2 cellular contexts compared by ENCODE assay signal in the genomic region with DNA sequence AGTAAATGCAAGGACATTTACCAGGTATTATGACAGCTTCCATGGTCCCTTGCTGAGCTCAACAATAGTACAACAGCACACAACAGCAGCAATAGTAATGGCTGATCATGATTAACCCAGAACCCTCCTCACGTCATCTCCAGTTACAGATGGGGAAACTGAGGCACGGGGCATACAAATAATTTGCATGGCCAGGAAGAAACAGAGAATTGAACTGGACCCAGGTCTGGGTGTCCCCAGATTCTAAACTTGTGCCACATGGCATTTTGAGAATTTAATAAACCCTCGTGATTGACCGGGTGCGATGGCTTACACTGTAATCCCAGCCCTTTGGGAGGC.
TF ChIP-seq lines count a peak whose summit lies in the region.

No MANE protein-coding gene starts in this region.

TF ChIP-seq in SK-N-SH, 30 proteins besides CTCF, POLR2A, EP300 and RAD21 (continued from another document):
- TF ChIP-seq, protein P1, sequence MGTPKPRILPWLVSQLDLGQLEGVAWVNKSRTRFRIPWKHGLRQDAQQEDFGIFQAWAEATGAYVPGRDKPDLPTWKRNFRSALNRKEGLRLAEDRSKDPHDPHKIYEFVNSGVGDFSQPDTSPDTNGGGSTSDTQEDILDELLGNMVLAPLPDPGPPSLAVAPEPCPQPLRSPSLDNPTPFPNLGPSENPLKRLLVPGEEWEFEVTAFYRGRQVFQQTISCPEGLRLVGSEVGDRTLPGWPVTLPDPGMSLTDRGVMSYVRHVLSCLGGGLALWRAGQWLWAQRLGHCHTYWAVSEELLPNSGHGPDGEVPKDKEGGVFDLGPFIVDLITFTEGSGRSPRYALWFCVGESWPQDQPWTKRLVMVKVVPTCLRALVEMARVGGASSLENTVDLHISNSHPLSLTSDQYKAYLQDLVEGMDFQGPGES (IDR thresholded peaks at IDR 0.05; ENCODE audit: low read depth, low read length): no peak
TF ChIP-seq in SK-N-SH: peak in this region for 0.

TF ChIP-seq in SK-N-SH treated with all-trans-retinoic acid at 6 μM for 48 hours, 23 proteins besides CTCF, POLR2A, EP300 and RAD21 (continued from another document):
- TF ChIP-seq, protein P2, sequence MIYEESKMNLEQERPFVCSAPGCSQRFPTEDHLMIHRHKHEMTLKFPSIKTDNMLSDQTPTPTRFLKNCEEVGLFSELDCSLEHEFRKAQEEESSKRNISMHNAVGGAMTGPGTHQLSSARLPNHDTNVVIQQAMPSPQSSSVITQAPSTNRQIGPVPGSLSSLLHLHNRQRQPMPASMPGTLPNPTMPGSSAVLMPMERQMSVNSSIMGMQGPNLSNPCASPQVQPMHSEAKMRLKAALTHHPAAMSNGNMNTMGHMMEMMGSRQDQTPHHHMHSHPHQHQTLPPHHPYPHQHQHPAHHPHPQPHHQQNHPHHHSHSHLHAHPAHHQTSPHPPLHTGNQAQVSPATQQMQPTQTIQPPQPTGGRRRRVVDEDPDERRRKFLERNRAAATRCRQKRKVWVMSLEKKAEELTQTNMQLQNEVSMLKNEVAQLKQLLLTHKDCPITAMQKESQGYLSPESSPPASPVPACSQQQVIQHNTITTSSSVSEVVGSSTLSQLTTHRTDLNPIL (CRISPR knock-in tag; IDR thresholded peaks at IDR 0.05; ENCODE audit: low read depth): no peak
- TF ChIP-seq, protein P3, sequence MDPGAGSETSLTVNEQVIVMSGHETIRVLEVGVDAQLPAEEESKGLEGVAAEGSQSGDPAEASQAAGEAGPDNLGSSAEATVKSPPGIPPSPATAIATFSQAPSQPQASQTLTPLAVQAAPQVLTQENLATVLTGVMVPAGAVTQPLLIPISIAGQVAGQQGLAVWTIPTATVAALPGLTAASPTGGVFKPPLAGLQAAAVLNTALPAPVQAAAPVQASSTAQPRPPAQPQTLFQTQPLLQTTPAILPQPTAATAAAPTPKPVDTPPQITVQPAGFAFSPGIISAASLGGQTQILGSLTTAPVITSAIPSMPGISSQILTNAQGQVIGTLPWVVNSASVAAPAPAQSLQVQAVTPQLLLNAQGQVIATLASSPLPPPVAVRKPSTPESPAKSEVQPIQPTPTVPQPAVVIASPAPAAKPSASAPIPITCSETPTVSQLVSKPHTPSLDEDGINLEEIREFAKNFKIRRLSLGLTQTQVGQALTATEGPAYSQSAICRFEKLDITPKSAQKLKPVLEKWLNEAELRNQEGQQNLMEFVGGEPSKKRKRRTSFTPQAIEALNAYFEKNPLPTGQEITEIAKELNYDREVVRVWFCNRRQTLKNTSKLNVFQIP (CRISPR knock-in tag; IDR thresholded peaks at IDR 0.05; ENCODE audit: borderline replicate concordance, low read depth): no peak
- TF ChIP-seq TOX (CRISPR knock-in tag; IDR thresholded peaks at IDR 0.05; ENCODE audit: borderline replicate concordance) (no peak), GLIS3 (CRISPR knock-in tag; IDR thresholded peaks at IDR 0.05) (no peak), CSDC2 (CRISPR knock-in tag; IDR thresholded peaks at IDR 0.05) (no peak), ESRRG (CRISPR knock-in tag; IDR thresholded peaks at IDR 0.05) (no peak), OSR1 (CRISPR knock-in tag; IDR thresholded peaks at IDR 0.05) (no peak), ZNF565 (CRISPR knock-in tag; conservative IDR thresholded peaks at IDR 0.05; ENCODE audit: low read depth) (no peak), ZFP30 (CRISPR knock-in tag; IDR thresholded peaks at IDR 0.05) (no peak), RARB (CRISPR knock-in tag; IDR thresholded peaks at IDR 0.05) (no peak), ZC3H10 (CRISPR knock-in tag; IDR thresholded peaks at IDR 0.05) (no peak)
- TF ChIP-seq, protein P4, sequence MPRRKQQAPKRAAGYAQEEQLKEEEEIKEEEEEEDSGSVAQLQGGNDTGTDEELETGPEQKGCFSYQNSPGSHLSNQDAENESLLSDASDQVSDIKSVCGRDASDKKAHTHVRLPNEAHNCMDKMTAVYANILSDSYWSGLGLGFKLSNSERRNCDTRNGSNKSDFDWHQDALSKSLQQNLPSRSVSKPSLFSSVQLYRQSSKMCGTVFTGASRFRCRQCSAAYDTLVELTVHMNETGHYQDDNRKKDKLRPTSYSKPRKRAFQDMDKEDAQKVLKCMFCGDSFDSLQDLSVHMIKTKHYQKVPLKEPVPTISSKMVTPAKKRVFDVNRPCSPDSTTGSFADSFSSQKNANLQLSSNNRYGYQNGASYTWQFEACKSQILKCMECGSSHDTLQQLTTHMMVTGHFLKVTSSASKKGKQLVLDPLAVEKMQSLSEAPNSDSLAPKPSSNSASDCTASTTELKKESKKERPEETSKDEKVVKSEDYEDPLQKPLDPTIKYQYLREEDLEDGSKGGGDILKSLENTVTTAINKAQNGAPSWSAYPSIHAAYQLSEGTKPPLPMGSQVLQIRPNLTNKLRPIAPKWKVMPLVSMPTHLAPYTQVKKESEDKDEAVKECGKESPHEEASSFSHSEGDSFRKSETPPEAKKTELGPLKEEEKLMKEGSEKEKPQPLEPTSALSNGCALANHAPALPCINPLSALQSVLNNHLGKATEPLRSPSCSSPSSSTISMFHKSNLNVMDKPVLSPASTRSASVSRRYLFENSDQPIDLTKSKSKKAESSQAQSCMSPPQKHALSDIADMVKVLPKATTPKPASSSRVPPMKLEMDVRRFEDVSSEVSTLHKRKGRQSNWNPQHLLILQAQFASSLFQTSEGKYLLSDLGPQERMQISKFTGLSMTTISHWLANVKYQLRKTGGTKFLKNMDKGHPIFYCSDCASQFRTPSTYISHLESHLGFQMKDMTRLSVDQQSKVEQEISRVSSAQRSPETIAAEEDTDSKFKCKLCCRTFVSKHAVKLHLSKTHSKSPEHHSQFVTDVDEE (CRISPR knock-in tag; IDR thresholded peaks at IDR 0.05): no peak
- TF ChIP-seq, protein P5, sequence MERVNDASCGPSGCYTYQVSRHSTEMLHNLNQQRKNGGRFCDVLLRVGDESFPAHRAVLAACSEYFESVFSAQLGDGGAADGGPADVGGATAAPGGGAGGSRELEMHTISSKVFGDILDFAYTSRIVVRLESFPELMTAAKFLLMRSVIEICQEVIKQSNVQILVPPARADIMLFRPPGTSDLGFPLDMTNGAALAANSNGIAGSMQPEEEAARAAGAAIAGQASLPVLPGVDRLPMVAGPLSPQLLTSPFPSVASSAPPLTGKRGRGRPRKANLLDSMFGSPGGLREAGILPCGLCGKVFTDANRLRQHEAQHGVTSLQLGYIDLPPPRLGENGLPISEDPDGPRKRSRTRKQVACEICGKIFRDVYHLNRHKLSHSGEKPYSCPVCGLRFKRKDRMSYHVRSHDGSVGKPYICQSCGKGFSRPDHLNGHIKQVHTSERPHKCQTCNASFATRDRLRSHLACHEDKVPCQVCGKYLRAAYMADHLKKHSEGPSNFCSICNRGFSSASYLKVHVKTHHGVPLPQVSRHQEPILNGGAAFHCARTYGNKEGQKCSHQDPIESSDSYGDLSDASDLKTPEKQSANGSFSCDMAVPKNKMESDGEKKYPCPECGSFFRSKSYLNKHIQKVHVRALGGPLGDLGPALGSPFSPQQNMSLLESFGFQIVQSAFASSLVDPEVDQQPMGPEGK (CRISPR knock-in tag; IDR thresholded peaks at IDR 0.05; ENCODE audit: borderline replicate concordance): no peak
- TF ChIP-seq, protein P6, sequence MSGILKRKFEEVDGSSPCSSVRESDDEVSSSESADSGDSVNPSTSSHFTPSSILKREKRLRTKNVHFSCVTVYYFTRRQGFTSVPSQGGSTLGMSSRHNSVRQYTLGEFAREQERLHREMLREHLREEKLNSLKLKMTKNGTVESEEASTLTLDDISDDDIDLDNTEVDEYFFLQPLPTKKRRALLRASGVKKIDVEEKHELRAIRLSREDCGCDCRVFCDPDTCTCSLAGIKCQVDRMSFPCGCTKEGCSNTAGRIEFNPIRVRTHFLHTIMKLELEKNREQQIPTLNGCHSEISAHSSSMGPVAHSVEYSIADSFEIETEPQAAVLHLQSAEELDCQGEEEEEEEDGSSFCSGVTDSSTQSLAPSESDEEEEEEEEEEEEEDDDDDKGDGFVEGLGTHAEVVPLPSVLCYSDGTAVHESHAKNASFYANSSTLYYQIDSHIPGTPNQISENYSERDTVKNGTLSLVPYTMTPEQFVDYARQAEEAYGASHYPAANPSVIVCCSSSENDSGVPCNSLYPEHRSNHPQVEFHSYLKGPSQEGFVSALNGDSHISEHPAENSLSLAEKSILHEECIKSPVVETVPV (CRISPR knock-in tag; IDR thresholded peaks at IDR 0.05): no peak
